In the genomic region with DNA sequence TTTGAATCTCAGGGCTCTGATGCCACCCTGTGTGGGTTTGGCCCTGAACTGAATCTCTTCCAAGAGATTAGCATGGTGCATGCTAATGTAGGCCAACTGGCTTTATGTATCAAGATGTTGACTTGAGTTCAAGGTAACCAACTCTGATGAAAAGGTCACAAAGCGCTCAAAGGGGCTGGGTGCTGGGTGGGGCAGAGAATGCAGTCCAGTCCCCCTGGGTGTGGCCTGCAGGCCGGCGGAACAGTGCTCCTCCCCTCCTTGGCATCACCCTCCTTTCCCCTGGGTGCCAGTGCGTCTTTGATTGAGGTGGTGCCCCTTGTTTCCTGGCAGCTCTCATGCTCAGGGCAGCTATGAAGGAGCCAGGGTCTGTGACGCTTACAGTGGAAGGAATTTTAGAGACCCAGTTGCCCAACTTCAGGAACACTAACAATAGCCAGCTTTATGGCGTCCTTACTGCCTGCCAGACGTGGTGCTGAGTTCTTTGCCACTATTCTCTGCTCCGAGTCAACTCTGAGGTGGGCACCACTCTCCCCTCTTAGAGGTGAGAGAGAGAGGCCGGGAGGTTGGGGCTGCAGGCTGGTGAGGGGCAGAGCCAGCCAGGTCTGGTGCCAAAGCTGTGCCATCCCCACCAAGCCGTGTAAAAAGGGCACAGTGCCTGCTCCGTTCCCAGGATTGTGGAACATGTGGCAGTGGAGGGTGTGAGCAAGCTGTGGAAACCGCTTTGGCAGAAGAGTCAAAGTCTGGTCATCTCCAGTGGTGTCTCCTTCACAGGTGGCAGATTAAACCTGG, we compare ENCODE assay signal across 26 cellular contexts. TPM values are rescaled to one million over a fixed set of nuclear protein-coding genes. Genes with fewer than 3 reads are reported as not detected.
A peak's percentile ranks its signal among the peaks of the same experiment; 100 is the strongest.
DNase-seq lines count a peak whose midpoint lies in the region; ATAC-seq and TF ChIP-seq lines count a peak whose summit lies in the region.
"Had no signal": no experiment of that assay in that cellular context is flagged by ENCODE, and none has a peak within 500 bp of the region (broad histone marks: within the 10 kb centered on the region; RNA-seq: fewer than 3 reads in every experiment).

No MANE protein-coding gene starts in this region.

- no peak overlapping the region for H3K27ac ChIP-seq in IMR-90 (ENCODE audit: insufficient read depth, low read length)
- peak overlapping the region; percentile 0 to 88 (median 74) for H3K27ac ChIP-seq in esophagus squamous epithelium
- no peak overlapping the region for H3K27ac ChIP-seq in lower lobe of right lung
- H3K27ac ChIP-seq: brain microvascular endothelial cell, SJCRH30 had no signal

- no peak overlapping the region for H2BK20ac ChIP-seq in IMR-90 (ENCODE audit: low read depth, low read length)

- no peaks in the 10 kb centered on the region for H3K9me3 ChIP-seq in IMR-90 (ENCODE audit: control insufficient read depth, insufficient read depth, low read length)
- H3K9me3 ChIP-seq in esophagus squamous epithelium = no peaks in the 10 kb centered on the region
- H3K9me3 ChIP-seq in lower lobe of right lung = no peaks in the 10 kb centered on the region
- H3K9me3 ChIP-seq: Peyer's patch, SJCRH30 had no signal

- peaks cover 0 to 11% of the 10 kb centered on the region in 2 experiments; a peak in 2 of 4 replicates for H3K79me1 ChIP-seq in IMR-90 (ENCODE audit: low read depth in 1 of 2, low read length in 2 of 2)

- H4K20me1 ChIP-seq in IMR-90 (ENCODE audit: insufficient read depth, low read length) = no peaks in the 10 kb centered on the region

- no peak overlapping the region for H3K23ac ChIP-seq in IMR-90 (ENCODE audit: low read depth, low read length)

- H3K36me3 ChIP-seq in IMR-90 (ENCODE audit: control insufficient read depth, insufficient read depth, low read length) (peaks cover 2% of the 10 kb centered on the region; the same call in 1 of the 2 replicates), esophagus squamous epithelium (no peaks in the 10 kb centered on the region), lower lobe of right lung (no peaks in the 10 kb centered on the region)
- H3K36me3 ChIP-seq: brain microvascular endothelial cell, Peyer's patch had no signal

- H3K27me3 ChIP-seq in IMR-90 (ENCODE audit: control insufficient read depth, insufficient read depth, low read length) = no peaks in the 10 kb centered on the region
- no peaks in the 10 kb centered on the region for H3K27me3 ChIP-seq in esophagus squamous epithelium
- no peaks in the 10 kb centered on the region for H3K27me3 ChIP-seq in lower lobe of right lung (ENCODE audit: low read depth)
- H3K27me3 ChIP-seq: brain microvascular endothelial cell, Peyer's patch, SJCRH30 had no signal

- dilution Hi-C loops in IMR-90 (cut with HindIII; ENCODE audit: low sequenced_read_pairs, unreplicated experiment) = loop anchor here (25.0 kb wide), 1 partner anchor 98 kb away; no protein-coding TSS in a partner anchor

- no peak overlapping the region for H4K5ac ChIP-seq in IMR-90 (ENCODE audit: low read depth, low read length)

- intact Hi-C loops in IMR-90 (cut with micrococcal nuclease) (no loop called here), esophagus squamous epithelium (cut with DNase I) (no loop called here), lower lobe of right lung (cut with DNase I) (no loop called here)

- in situ Hi-C loops in IMR-90 (cut with MboI; ENCODE audit: low sequenced_read_pairs) = loop anchor here (25.0 kb wide), 1 partner anchor 623 kb away; a partner anchor contains a TSS

- CTCF ChIA-PET in IMR-90 (lab: Yijun Ruan, JAX) = no interaction called here

- H2AK5ac ChIP-seq in IMR-90 (ENCODE audit: low read depth, low read length) = no peak overlapping the region; the same call in 1 of the 2 replicates

- no peak overlapping the region for H3K4me3 Mint-ChIP-seq in stimulated activated memory B cell treated with anti-CD40 and anti-IgM and Interleukin-4, amounts not matched to agents 10 μg/mL and 1 μg/mL and 100 μg/mL, for 72 hours
- H3K4me3 Mint-ChIP-seq: activated CD8-positive, alpha-beta T cell treated with anti-CD3 and anti-CD28 coated beads for 36 hours; activated naive CD8-positive, alpha-beta T cell treated with anti-CD3 and anti-CD28 coated beads, Interleukin-2, amount 50 U/mL, for 24 hours; endodermal cell; GM23338; mesothelial cell of epicardium; natural killer cell treated with Interleukin-12 subunit alpha and Interleukin-12 subunit beta and Interleukin-15 and Interleukin-18, amount 100 ng/mL, for 72 hours had no signal

- H2BK120ac ChIP-seq in IMR-90 (ENCODE audit: low read depth, low read length) = no peak overlapping the region

- TF ChIP-seq RAD21 in IMR-90 (IDR thresholded peaks at IDR 0.05; ENCODE audit: low read length) = no peak

- H2BK15ac ChIP-seq in IMR-90 (ENCODE audit: low read depth, low read length) = no peak overlapping the region

- H3K4me2 ChIP-seq in IMR-90 (ENCODE audit: low read depth, low read length) = no peak overlapping the region
- H3K4me2 ChIP-seq: GM23338 had no signal

- no peak for ATAC-seq in IMR-90 (ENCODE audit: low read depth)
- peak in 1 of 2 donors; percentile 19 for ATAC-seq in lower lobe of right lung
- ATAC-seq in stimulated activated memory B cell treated with anti-CD40 and anti-IgM and Interleukin-4, amounts not matched to agents 10 μg/mL and 1 μg/mL and 100 μg/mL, for 72 hours = peak; percentile 38
- no peak for ATAC-seq in HG03095 (IDR thresholded peaks at IDR 0.05; ENCODE audit: unreplicated experiment)
- ATAC-seq: activated CD8-positive, alpha-beta T cell treated with anti-CD3 and anti-CD28 coated beads for 36 hours; activated naive CD8-positive, alpha-beta T cell treated with anti-CD3 and anti-CD28 coated beads, Interleukin-2, amount 50 U/mL, for 24 hours; GM23338 had no signal

- H3K4me3 ChIP-seq in IMR-90 (ENCODE audit: insufficient read depth, low read depth, low read length) (no peak overlapping the region), esophagus squamous epithelium (no peak overlapping the region), lower lobe of right lung (no peak overlapping the region)
- H3K4me3 ChIP-seq: GM23338, Peyer's patch, SJCRH30 had no signal

- H3K9ac ChIP-seq in IMR-90 (ENCODE audit: low read depth, low read length) = no peak overlapping the region

- H4K8ac ChIP-seq in IMR-90 (ENCODE audit: low read depth in 2 of 2, low read length in 2 of 2) = no peak overlapping the region

- no peak overlapping the region for H3K4ac ChIP-seq in IMR-90 (ENCODE audit: low read depth, low read length)

- DNase-seq in IMR-90 = no peak
- no peak for DNase-seq in esophagus squamous epithelium (lab: John Stamatoyannopoulos, UW)
- peak; percentile 32 for DNase-seq in lower lobe of right lung
- DNase-seq in HUDEP-2 (lab: John Stamatoyannopoulos, UW; ENCODE audit: unreplicated experiment in 76 of 76) = no peak
- DNase-seq in NCI-H526 treated with DMSO at 0.1 percent for 48 hours (lab: John Stamatoyannopoulos, UW) = no peak
- DNase-seq in NAMALWA (ENCODE audit: low spot score) = no peak
- DNase-seq: activated CD4-positive, CD25-positive, alpha-beta regulatory T cell treated with anti-CD3 and anti-CD28 coated beads, Interleukin-2, amount 50 U/mL, for 72 hours; activated CD8-positive, alpha-beta T cell treated with anti-CD3 and anti-CD28 coated beads for 36 hours; activated naive CD8-positive, alpha-beta T cell treated with anti-CD3 and anti-CD28 coated beads, Interleukin-2, amount 50 U/mL, for 24 hours; brain microvascular endothelial cell; cortex of kidney; DMS53; endodermal cell; glutamatergic neuron; NCI-H1694; NCI-H2171 treated with DMSO at 0.1 percent for 48 hours; NCI-H69; Peyer's patch; SJCRH30; stimulated activated CD4-positive, alpha-beta T cell treated with anti-CD3 and anti-CD28 coated beads, Interleukin-15, amount 100 ng/mL, for 24 hours; T-helper 1 cell had no signal

- H3K18ac ChIP-seq in IMR-90 (ENCODE audit: low read depth, low read length) = no peak overlapping the region

- no peaks in the 10 kb centered on the region for H3K36me3 Mint-ChIP-seq in stimulated activated memory B cell treated with anti-CD40 and anti-IgM and Interleukin-4, amounts not matched to agents 10 μg/mL and 1 μg/mL and 100 μg/mL, for 72 hours
- H3K36me3 Mint-ChIP-seq: natural killer cell treated with Interleukin-12 subunit alpha and Interleukin-12 subunit beta and Interleukin-15 and Interleukin-18, amount 100 ng/mL, for 72 hours had no signal

- 0 out of 2 replicates have a peak, but pooled peaks cover 4% of the 10 kb centered on the region for H3K9me1 ChIP-seq in IMR-90 (ENCODE audit: insufficient read depth, low read length)

- WGBS in IMR-90 (ENCODE audit: extremely low coverage in 2 of 2, insufficient read length in 1 of 2), 2 experiments = 87% methylated on average over 3 of the region's 12 CpGs; no CpG with 5 or more reads in 1 of the 2 experiments
- 63 to 69% methylated on average over 9 to 10 of the region's 12 CpGs for WGBS in esophagus squamous epithelium, 2 donors

- no peak overlapping the region for H3K56ac ChIP-seq in IMR-90 (ENCODE audit: extremely low read depth, insufficient read depth, low read length)

- peaks cover 2% of the 10 kb centered on the region; the same call in 1 of the 2 replicates for H3K4me1 ChIP-seq in IMR-90 (ENCODE audit: control insufficient read depth, insufficient read depth, low read length)
- H3K4me1 ChIP-seq in esophagus squamous epithelium = peaks cover 0 to 24% (median 0%) of the 10 kb centered on the region in 3 donors
- no peaks in the 10 kb centered on the region for H3K4me1 ChIP-seq in lower lobe of right lung
- H3K4me1 ChIP-seq: Peyer's patch, SJCRH30 had no signal

- no peak overlapping the region for H3K14ac ChIP-seq in IMR-90 (replicated peaks; ENCODE audit: low read depth, low read length)

- no peak overlapping the region for H3K27ac Mint-ChIP-seq in stimulated activated memory B cell treated with anti-CD40 and anti-IgM and Interleukin-4, amounts not matched to agents 10 μg/mL and 1 μg/mL and 100 μg/mL, for 72 hours
- H3K27ac Mint-ChIP-seq: activated CD8-positive, alpha-beta T cell treated with anti-CD3 and anti-CD28 coated beads for 36 hours; activated naive CD8-positive, alpha-beta T cell treated with anti-CD3 and anti-CD28 coated beads, Interleukin-2, amount 50 U/mL, for 24 hours; endodermal cell; GM23338; mesothelial cell of epicardium; natural killer cell treated with Interleukin-12 subunit alpha and Interleukin-12 subunit beta and Interleukin-15 and Interleukin-18, amount 100 ng/mL, for 72 hours had no signal

- H2BK5ac ChIP-seq in IMR-90 (ENCODE audit: low read depth, low read length, poor library complexity, severe bottlenecking) = no peak overlapping the region

- H3K27me3 Mint-ChIP-seq in stimulated activated memory B cell treated with anti-CD40 and anti-IgM and Interleukin-4, amounts not matched to agents 10 μg/mL and 1 μg/mL and 100 μg/mL, for 72 hours = peaks cover 25% of the 10 kb centered on the region
- H3K27me3 Mint-ChIP-seq: activated CD8-positive, alpha-beta T cell treated with anti-CD3 and anti-CD28 coated beads for 36 hours had no signal

- TF ChIP-seq POLR2A in IMR-90 (IDR thresholded peaks at IDR 0.05; ENCODE audit: low read depth, low read length) (no peak), esophagus squamous epithelium (IDR thresholded peaks at IDR 0.05) (no peak)

- BruUV-seq in IMR-90 (replicated peaks; lab: Mats Ljungman, UMichigan) = no TSS peak

- TF ChIP-seq CTCF in IMR-90 (conservative IDR thresholded peaks at IDR 0.05; ENCODE audit: low read depth, low read length) (no peak), esophagus squamous epithelium (IDR thresholded peaks at IDR 0.05) (no peak), lower lobe of right lung (IDR thresholded peaks at IDR 0.05) (no peak)

- H4K91ac ChIP-seq in IMR-90 (ENCODE audit: insufficient read depth, low read depth, low read length) = no peak overlapping the region

- H3K9me3 Mint-ChIP-seq in stimulated activated memory B cell treated with anti-CD40 and anti-IgM and Interleukin-4, amounts not matched to agents 10 μg/mL and 1 μg/mL and 100 μg/mL, for 72 hours = no peaks in the 10 kb centered on the region
- H3K9me3 Mint-ChIP-seq: activated CD8-positive, alpha-beta T cell treated with anti-CD3 and anti-CD28 coated beads for 36 hours; activated naive CD8-positive, alpha-beta T cell treated with anti-CD3 and anti-CD28 coated beads, Interleukin-2, amount 50 U/mL, for 24 hours; endodermal cell; GM23338; mesothelial cell of epicardium; natural killer cell treated with Interleukin-12 subunit alpha and Interleukin-12 subunit beta and Interleukin-15 and Interleukin-18, amount 100 ng/mL, for 72 hours had no signal

- H2AK9ac ChIP-seq in IMR-90 (replicated peaks; ENCODE audit: low read depth, low read length, poor library complexity) = peak overlapping the region; percentile 42

- no peaks in the 10 kb centered on the region for H3K4me1 Mint-ChIP-seq in stimulated activated memory B cell treated with anti-CD40 and anti-IgM and Interleukin-4, amounts not matched to agents 10 μg/mL and 1 μg/mL and 100 μg/mL, for 72 hours
- H3K4me1 Mint-ChIP-seq: endodermal cell, GM23338, mesothelial cell of epicardium had no signal

- POLR2A ChIA-PET in IMR-90 (lab: Charles Lee; ENCODE audit: unreplicated experiment) = no interaction called here

- no peak overlapping the region for H2AFZ ChIP-seq in IMR-90 (replicated peaks; ENCODE audit: low read length, poor library complexity)
- H2AFZ ChIP-seq: GM23338 had no signal

RNA-seq across cellular contexts. Expression of a gene that starts 9.8 kb away (rescaled TPM):
- total RNA-seq in IMR-90 (2012; rRNA removed) (3.4 and 5.0 TPM in 2 replicates), esophagus squamous epithelium (100 to 1,000 TPM in 1 of 4 donors, 10 to 100 TPM in 3; 18.1 to 262 (median 42.0) TPM), lower lobe of right lung (26.8 TPM)
- polyA plus RNA-seq in IMR-90 (2012; rRNA removed) = 1.9 and 2.1 TPM in 2 replicates
- 0.81 and 0.86 TPM in 2 replicates for polyA plus RNA-seq in IMR-90 (2012; cell fraction: cytosol; rRNA removed)
- 3.0 and 8.1 TPM in 2 replicates for polyA plus RNA-seq in IMR-90 (2012; cell fraction: nucleus; rRNA removed; ENCODE audit: low replicate concordance)

Comparison
In these comparisons a context has a peak if more than half of its experiments do, and no peak if none do; other contexts are left out.
1. H3K27ac ChIP-seq: peak in esophagus squamous epithelium (4 of 4); none in IMR-90 (single experiment) and lower lobe of right lung (single experiment).